In the genomic region with DNA sequence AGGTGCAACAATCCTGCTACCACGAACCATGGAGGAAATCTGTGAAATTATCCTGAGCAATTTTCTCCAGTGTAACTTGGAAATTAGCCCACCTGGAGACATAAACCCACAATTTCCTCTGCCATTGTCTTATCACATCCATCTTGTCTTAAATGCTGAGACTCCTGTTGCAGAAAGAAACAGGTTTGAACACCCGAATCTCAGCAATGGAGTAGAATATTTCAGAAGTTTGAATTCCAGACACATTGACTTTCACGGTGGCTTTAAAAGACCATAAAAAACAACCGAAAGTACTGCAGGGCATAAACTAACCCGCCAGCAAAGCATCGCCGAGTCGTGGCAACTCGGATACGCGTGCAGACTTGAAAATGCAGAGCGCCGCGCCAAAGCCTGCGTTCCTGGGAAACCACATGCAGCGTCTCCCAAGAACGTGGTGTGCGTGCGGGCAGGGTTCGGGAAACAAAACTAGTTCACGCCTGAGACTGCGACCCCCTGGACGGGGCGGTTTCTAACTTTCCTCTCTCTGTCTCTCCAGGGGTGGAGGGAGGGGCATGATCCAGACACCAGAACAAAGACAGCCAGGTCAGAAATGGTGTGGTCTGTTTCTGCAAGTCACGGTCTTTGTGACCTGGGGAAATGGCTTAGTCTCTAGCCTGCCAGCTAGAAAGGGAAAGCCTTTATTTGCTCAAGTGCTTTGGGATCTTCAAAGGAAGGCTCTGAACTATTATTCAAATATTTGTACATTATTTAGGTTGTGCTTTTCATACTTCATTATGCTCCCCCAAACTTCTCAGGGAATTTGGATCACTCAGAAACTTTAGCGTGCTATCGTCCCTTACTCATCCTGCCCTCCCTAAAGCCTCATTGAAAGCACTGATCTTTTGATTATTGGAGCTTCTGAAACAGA, we compare ENCODE assay signal across 9 cellular contexts. TPM values are rescaled to one million over a fixed set of nuclear protein-coding genes. Genes with fewer than 3 reads are reported as not detected.
DNase-seq lines count a peak whose midpoint lies in the region; ATAC-seq and TF ChIP-seq lines count a peak whose summit lies in the region.
"Had no signal": no experiment of that assay in that cellular context is flagged by ENCODE, and none has a peak within 500 bp of the region (broad histone marks: within the 10 kb centered on the region; RNA-seq: fewer than 3 reads in every experiment).

No MANE protein-coding gene starts in this region.

- intact Hi-C loops in tibial artery (cut with DNase I; ENCODE audit: low total_unique reads), result no loop called here

- DNase-seq in activated CD4-positive, alpha-beta T cell treated with anti-CD3 and anti-CD28 coated beads, Interleukin-2, amount 10 ng/mL, durations not matched to agents 7 days and 5 days, result peak; percentile 8
- no peak for DNase-seq in activated CD4-positive, alpha-beta T cell treated with anti-CD3 and anti-CD28 coated beads for 1 hour
- DNase-seq in NCI-H748 treated with DMSO at 0.1 percent for 48 hours (lab: John Stamatoyannopoulos, UW), result peak; percentile 55
- DNase-seq in ecto neural progenitor cell (ENCODE audit: low spot score), result peak; percentile 73
- peak; percentile 56 for DNase-seq in medulla oblongata (ENCODE audit: extremely low spot score)
- DNase-seq in tibial artery, result peak in 1 of 2 donors; percentile 28
- no peak for DNase-seq in stimulated activated CD4-positive, alpha-beta T cell treated with anti-CD3 and anti-CD28 coated beads, Interleukin-4, amount 100 ng/mL, for 1 hour

- no peaks in the 10 kb centered on the region for H3K27me3 ChIP-seq in tibial artery

- H3K9me3 ChIP-seq in tibial artery, result no peaks in the 10 kb centered on the region

- no peak for ATAC-seq in HG03342 (IDR thresholded peaks at IDR 0.05; ENCODE audit: unreplicated experiment)

- H3K4me1 Mint-ChIP-seq in activated CD4-positive, alpha-beta T cell treated with anti-CD3 and anti-CD28 coated beads, Interleukin-2, amount 10 ng/mL, durations not matched to agents 7 days and 5 days, result peaks cover 9% of the 10 kb centered on the region

- peak overlapping the region in 1 of 2 donors; percentile 24 for H3K27ac ChIP-seq in tibial artery

- no peaks in the 10 kb centered on the region for H3K9me3 Mint-ChIP-seq in activated CD4-positive, alpha-beta T cell treated with anti-CD3 and anti-CD28 coated beads, Interleukin-2, amount 10 ng/mL, durations not matched to agents 7 days and 5 days
- H3K9me3 Mint-ChIP-seq: central memory CD8-positive, alpha-beta T cell had no signal

- peaks cover 53% of the 10 kb centered on the region for H3K27me3 Mint-ChIP-seq in activated CD4-positive, alpha-beta T cell treated with anti-CD3 and anti-CD28 coated beads, Interleukin-2, amount 10 ng/mL, durations not matched to agents 7 days and 5 days

- no peaks in the 10 kb centered on the region for H3K36me3 Mint-ChIP-seq in activated CD4-positive, alpha-beta T cell treated with anti-CD3 and anti-CD28 coated beads, Interleukin-2, amount 10 ng/mL, durations not matched to agents 7 days and 5 days (ENCODE audit: low read depth)

- H3K4me1 ChIP-seq in tibial artery, result peaks cover 0 to 14% (median 2%) of the 10 kb centered on the region in 4 donors

- CTCF ChIA-PET in activated CD4-positive, alpha-beta T cell treated with anti-CD3 and anti-CD28 coated beads, Interleukin-2, amount 10 ng/mL, durations not matched to agents 7 days and 5 days (lab: Charles Lee), result no interaction called here

- no peak overlapping the region for H3K27ac Mint-ChIP-seq in activated CD4-positive, alpha-beta T cell treated with anti-CD3 and anti-CD28 coated beads, Interleukin-2, amount 10 ng/mL, durations not matched to agents 7 days and 5 days

- peak overlapping the region; percentile 27 for H3K4me3 Mint-ChIP-seq in activated CD4-positive, alpha-beta T cell treated with anti-CD3 and anti-CD28 coated beads, Interleukin-2, amount 10 ng/mL, durations not matched to agents 7 days and 5 days
- H3K4me3 Mint-ChIP-seq: central memory CD8-positive, alpha-beta T cell had no signal

- POLR2A ChIA-PET in activated CD4-positive, alpha-beta T cell treated with anti-CD3 and anti-CD28 coated beads, Interleukin-2, amount 10 ng/mL, durations not matched to agents 7 days and 5 days (lab: Charles Lee), result no interaction called here

- no peak for TF ChIP-seq CTCF in tibial artery (IDR thresholded peaks at IDR 0.05)

- H3K4me3 ChIP-seq in tibial artery, result peak overlapping the region; percentile 48

- no peaks in the 10 kb centered on the region for H3K36me3 ChIP-seq in tibial artery

RNA-seq across cellular contexts. Expression of gene KCTD1, which starts 26.9 kb away (rescaled TPM):
- total RNA-seq in activated CD4-positive, alpha-beta T cell treated with anti-CD3 and anti-CD28 coated beads, Interleukin-2, amount 10 ng/mL, durations not matched to agents 7 days and 5 days, result 1 to 10 TPM; 4.2 to 5.3 TPM

Comparison
In these comparisons a context has a peak if more than half of its experiments do, and no peak if none do; other contexts are left out.
1. DNase-seq: peak in activated CD4-positive, alpha-beta T cell treated with anti-CD3 and anti-CD28 coated beads, Interleukin-2, amount 10 ng/mL, durations not matched to agents 7 days and 5 days (single experiment), NCI-H748 treated with DMSO at 0.1 percent for 48 hours (single experiment), ecto neural progenitor cell (single experiment) and medulla oblongata (single experiment); none in activated CD4-positive, alpha-beta T cell treated with anti-CD3 and anti-CD28 coated beads for 1 hour (single experiment) and stimulated activated CD4-positive, alpha-beta T cell treated with anti-CD3 and anti-CD28 coated beads, Interleukin-4, amount 100 ng/mL, for 1 hour (single experiment).